8 cellular contexts compared by ENCODE assay signal in genomic region chr6:28212510-28213212, GRCh38. TPM values are rescaled to one million over a fixed set of nuclear protein-coding genes. Genes with fewer than 3 reads are reported as not detected.
A peak's percentile ranks its signal among the peaks of the same experiment; 100 is the strongest.
DNase-seq lines count a peak whose midpoint lies in the region; ATAC-seq, FAIRE-seq and TF ChIP-seq lines count a peak whose summit lies in the region.

No MANE protein-coding gene starts in this region.

- no TSS peak for BruUV-seq in HepG2 (replicated peaks; lab: Mats Ljungman, UMichigan)

- under 1% methylated on average over 21 of the region's 21 CpGs for WGBS in HepG2 (ENCODE audit: low lambda C conversion rate)

- intact Hi-C loops in HepG2 (cut with micrococcal nuclease; ENCODE audit: unreplicated experiment) = no loop called here

- POLR2A ChIA-PET in RWPE1 (lab: Yijun Ruan, JAX; ENCODE audit: low non-redundant PET) = no interaction called here
- POLR2A ChIA-PET in HepG2 (lab: Yijun Ruan, JAX) = interaction anchor here (1.6 to 2.3 kb wide), 2 partner anchors 51 to 71 kb away, joined by 4 to 7 read pairs; partner anchors contain the start of gene ZKSCAN8

- peak overlapping the region; percentile 91 for H2AFZ ChIP-seq in HepG2 (ENCODE audit: low read length)

- H3K4me2 ChIP-seq in HepG2 (ENCODE audit: low read depth, low read length) = peak overlapping the region; percentile 84

- H3K9me3 ChIP-seq in HepG2 (ENCODE audit: low read length) = no peaks in the 10 kb centered on the region

- CTCF ChIA-PET in RWPE1 (lab: Yijun Ruan, JAX) (no interaction called here), HepG2 (lab: Yijun Ruan, JAX; ENCODE audit: low intra/inter-chr PET ratio, low total read pairs) (no interaction called here)

- peaks cover 3 to 18% of the 10 kb centered on the region in 2 experiments for H3K27me3 ChIP-seq in HepG2 (ENCODE audit: control insufficient read depth in 1 of 2, insufficient read depth in 2 of 2, low read length in 2 of 2)

- H3K36me3 Mint-ChIP-seq in stimulated activated memory B cell treated with anti-CD40 and anti-IgM and Interleukin-4, amounts not matched to agents 10 μg/mL and 1 μg/mL and 100 μg/mL, for 72 hours = no peaks in the 10 kb centered on the region

- DNase-seq in DMS53 treated with DMSO at 0.1 percent for 48 hours (lab: John Stamatoyannopoulos, UW; ENCODE audit: unreplicated experiment) = peak; percentile 84
- DNase-seq in LNCaP clone FGC (ENCODE audit: low read depth) = peak; percentile 79
- peak; percentile 85 for DNase-seq in RWPE1 (ENCODE audit: low spot score)
- DNase-seq in T47D (ENCODE audit: low read depth in 1 of 2, low spot score in 1 of 2) = peak; percentile 21 to 81
- DNase-seq in HepG2 (ENCODE audit: low spot score) = peak; percentile 79

- H3K9ac ChIP-seq in HepG2 (ENCODE audit: insufficient read depth, low read depth, low read length) = peak overlapping the region; percentile 53; the same call in 1 of the 2 replicates

- in situ Hi-C loops in T47D (cut with HindIII; ENCODE audit: low pct_unique_long_range_greater_than_20kb, low sequenced_read_pairs) (no loop called here), HepG2 (cut with HindIII; ENCODE audit: extremely low pct_ligation_motif_present, low pct_unique_long_range_greater_than_20kb) (no loop called here)

- H3K79me2 ChIP-seq in HepG2 (ENCODE audit: insufficient read depth, low read length) = no peaks in the 10 kb centered on the region

- H3K36me3 ChIP-seq in HepG2 (replicated peaks in 1 of 2; ENCODE audit: control insufficient read depth in 1 of 2, insufficient read depth in 2 of 2, low read length in 2 of 2) = no peaks in the 10 kb centered on the region

- peaks cover 95% of the 10 kb centered on the region for H3K27me3 Mint-ChIP-seq in stimulated activated memory B cell treated with anti-CD40 and anti-IgM and Interleukin-4, amounts not matched to agents 10 μg/mL and 1 μg/mL and 100 μg/mL, for 72 hours

- TF ChIP-seq EP300 in HepG2 (IDR thresholded peaks at IDR 0.05; ENCODE audit: low read depth in 2 of 2, low read length in 2 of 2) = 0 out of 4 replicates have a peak, but pooled peaks of 1 of the 2 experiments have one; percentile 12
- no peak for TF ChIP-seq EP300 in HepG2 (CRISPR knock-in tag; IDR thresholded peaks at IDR 0.05; ENCODE audit: borderline replicate concordance)

- no peaks in the 10 kb centered on the region for H4K20me1 ChIP-seq in HepG2 (ENCODE audit: insufficient read depth, low read length)

- H3K4me1 ChIP-seq in HepG2 (ENCODE audit: insufficient read depth, low read length) = peaks cover 52% of the 10 kb centered on the region

- no peak for TF ChIP-seq POLR2A in HepG2 (IDR thresholded peaks at IDR 0.05; ENCODE audit: insufficient read depth in 1 of 2, low read depth in 2 of 2, low read length in 2 of 2)

- H3K27ac Mint-ChIP-seq in stimulated activated memory B cell treated with anti-CD40 and anti-IgM and Interleukin-4, amounts not matched to agents 10 μg/mL and 1 μg/mL and 100 μg/mL, for 72 hours = no peak overlapping the region

- TF ChIP-seq CTCF in LNCaP clone FGC (IDR thresholded peaks at IDR 0.05; ENCODE audit: control insufficient read depth, extremely low read depth, insufficient read depth) = peak; percentile 65
- TF ChIP-seq CTCF in RWPE1 (conservative IDR thresholded peaks at IDR 0.05; ENCODE audit: low read depth) = 0 out of 2 replicates have a peak, but pooled peaks have one; percentile 12
- TF ChIP-seq CTCF in HepG2 (CRISPR knock-in tag; IDR thresholded peaks at IDR 0.05) = peak; percentile 46

- TF ChIP-seq RAD21 in HepG2 (CRISPR knock-in tag; IDR thresholded peaks at IDR 0.05) = no peak

- peak overlapping the region; percentile 61 for H3K4me3 Mint-ChIP-seq in stimulated activated memory B cell treated with anti-CD40 and anti-IgM and Interleukin-4, amounts not matched to agents 10 μg/mL and 1 μg/mL and 100 μg/mL, for 72 hours

- H3K4me1 Mint-ChIP-seq in stimulated activated memory B cell treated with anti-CD40 and anti-IgM and Interleukin-4, amounts not matched to agents 10 μg/mL and 1 μg/mL and 100 μg/mL, for 72 hours = peaks cover 30% of the 10 kb centered on the region

- H3K4me3 ChIP-seq in LNCaP clone FGC (ENCODE audit: low read depth, low read length) = peak overlapping the region; percentile 64
- peak overlapping the region; percentile 48 to 75 (median 69) for H3K4me3 ChIP-seq in HepG2 (replicated peaks in 1 of 3; ENCODE audit: insufficient read depth in 1 of 3, low read depth in 2 of 3, low read length in 3 of 3)

- ATAC-seq in GM21447 (IDR thresholded peaks at IDR 0.05; ENCODE audit: unreplicated experiment) (peak; percentile 59), HepG2 (peak; percentile 63), GM18873 (IDR thresholded peaks at IDR 0.05; ENCODE audit: low FRiP score, unreplicated experiment) (no peak)
- ATAC-seq in stimulated activated memory B cell treated with anti-CD40 and anti-IgM and Interleukin-4, amounts not matched to agents 10 μg/mL and 1 μg/mL and 100 μg/mL, for 72 hours = peak; percentile 36

- no peak for FAIRE-seq in HepG2 (lab: Jason Lieb, UNC)

- no peaks in the 10 kb centered on the region for H3K9me3 Mint-ChIP-seq in stimulated activated memory B cell treated with anti-CD40 and anti-IgM and Interleukin-4, amounts not matched to agents 10 μg/mL and 1 μg/mL and 100 μg/mL, for 72 hours

- H3K27ac ChIP-seq in RWPE1 (peak overlapping the region; percentile 73), HepG2 (ENCODE audit: extremely low read length, insufficient read depth, low read length) (no peak overlapping the region)

RNA-seq across cellular contexts. Expression of gene ZSCAN9, which starts 12.4 kb away (rescaled TPM):
- 17.2 and 17.8 TPM in 2 replicates for total RNA-seq in HepG2 (2016; rRNA removed; fragmentation: Illumina TruSeq; extraction: Trizol)
- total RNA-seq in HepG2 (2016; cell fraction: cytosol; rRNA removed; fragmentation: Illumina TruSeq; extraction: Trizol; ENCODE audit: low read depth) = 7.2 and 8.1 TPM in 2 replicates
- 16.5 and 18.3 TPM in 2 replicates for total RNA-seq in HepG2 (2016; cell fraction: insoluble cytoplasmic fraction; rRNA removed; fragmentation: Illumina TruSeq; extraction: Trizol)
- 11.7 and 14.0 TPM in 2 replicates for total RNA-seq in HepG2 (2016; cell fraction: membrane; rRNA removed; fragmentation: Illumina TruSeq; extraction: Trizol)
- 17.5 and 19.6 TPM in 2 replicates for total RNA-seq in HepG2 (2016; cell fraction: nucleus; rRNA removed; fragmentation: Illumina TruSeq; extraction: Trizol)
- polyA plus RNA-seq in HepG2 (2011; rRNA removed) = 14.6 and 16.3 TPM in 2 replicates
- 7.0 and 11.8 TPM in 2 replicates for polyA plus RNA-seq in HepG2 (2011; cell fraction: cytosol; rRNA removed)
- 15.9 and 27.8 TPM in 2 replicates for polyA plus RNA-seq in HepG2 (2011; cell fraction: nucleus; rRNA removed)
- polyA plus RNA-seq in HepG2 (2012) = 9.5 and 12.1 TPM in 2 replicates
- 1.2 and 1.4 TPM in 2 replicates for polyA plus RNA-seq in HepG2 (2016; cell fraction: cytosol; fragmentation: Illumina TruSeq; extraction: Trizol; ENCODE audit: low read depth)
- 13.3 and 14.6 TPM in 2 replicates for polyA plus RNA-seq in HepG2 (2016; cell fraction: insoluble cytoplasmic fraction; fragmentation: Illumina TruSeq; extraction: Trizol; ENCODE audit: low read depth)
- polyA plus RNA-seq in HepG2 (2016; cell fraction: membrane; fragmentation: Illumina TruSeq; extraction: Trizol; ENCODE audit: low read depth) = 2.7 and 3.2 TPM in 2 replicates
- 23.9 and 28.2 TPM in 2 replicates for polyA plus RNA-seq in HepG2 (2016; cell fraction: nucleus; fragmentation: Illumina TruSeq; extraction: Trizol; ENCODE audit: insufficient read depth, low read depth)
- 12.1 and 12.9 TPM in 2 replicates for polyA minus RNA-seq in HepG2 (2011; rRNA and poly(A)+ RNA removed; ENCODE audit: low replicate concordance)
- polyA minus RNA-seq in HepG2 (2011; cell fraction: cytosol; rRNA and poly(A)+ RNA removed) = 6.7 and 7.1 TPM in 2 replicates
- polyA minus RNA-seq in HepG2 (2011; cell fraction: nucleus; rRNA and poly(A)+ RNA removed) = 40.9 and 49.9 TPM in 2 replicates

RNA-seq across cellular contexts. Expression of gene ZKSCAN4, which starts 39.4 kb away (rescaled TPM):
- 7.8 and 10.2 TPM in 2 replicates for total RNA-seq in HepG2 (2016; rRNA removed; fragmentation: Illumina TruSeq; extraction: Trizol)
- 1.4 and 1.6 TPM in 2 replicates for total RNA-seq in HepG2 (2016; cell fraction: cytosol; rRNA removed; fragmentation: Illumina TruSeq; extraction: Trizol; ENCODE audit: low read depth)
- total RNA-seq in HepG2 (2016; cell fraction: insoluble cytoplasmic fraction; rRNA removed; fragmentation: Illumina TruSeq; extraction: Trizol) = 7.5 and 9.4 TPM in 2 replicates
- total RNA-seq in HepG2 (2016; cell fraction: membrane; rRNA removed; fragmentation: Illumina TruSeq; extraction: Trizol) = 3.7 and 5.5 TPM in 2 replicates
- total RNA-seq in HepG2 (2016; cell fraction: nucleus; rRNA removed; fragmentation: Illumina TruSeq; extraction: Trizol) = 6.4 and 6.9 TPM in 2 replicates
- polyA plus RNA-seq in HepG2 (2011; rRNA removed) = 2.9 and 3.4 TPM in 2 replicates
- polyA plus RNA-seq in HepG2 (2011; cell fraction: cytosol; rRNA removed) = 2.1 and 2.6 TPM in 2 replicates
- 3.2 and 3.7 TPM in 2 replicates for polyA plus RNA-seq in HepG2 (2011; cell fraction: nucleus; rRNA removed)
- polyA plus RNA-seq in HepG2 (2012) = 4.0 and 4.1 TPM in 2 replicates
- 0.36 and 0.46 TPM in 2 replicates for polyA plus RNA-seq in HepG2 (2016; cell fraction: cytosol; fragmentation: Illumina TruSeq; extraction: Trizol; ENCODE audit: low read depth)
- polyA plus RNA-seq in HepG2 (2016; cell fraction: insoluble cytoplasmic fraction; fragmentation: Illumina TruSeq; extraction: Trizol; ENCODE audit: low read depth) = 5.8 and 6.2 TPM in 2 replicates
- 1.1 TPM in 2 replicates for polyA plus RNA-seq in HepG2 (2016; cell fraction: membrane; fragmentation: Illumina TruSeq; extraction: Trizol; ENCODE audit: low read depth)
- polyA plus RNA-seq in HepG2 (2016; cell fraction: nucleus; fragmentation: Illumina TruSeq; extraction: Trizol; ENCODE audit: insufficient read depth, low read depth) = 10.0 and 10.9 TPM in 2 replicates
- 2.8 and 4.2 TPM in 2 replicates for polyA minus RNA-seq in HepG2 (2011; rRNA and poly(A)+ RNA removed; ENCODE audit: low replicate concordance)
- 2.3 and 3.3 TPM in 2 replicates for polyA minus RNA-seq in HepG2 (2011; cell fraction: cytosol; rRNA and poly(A)+ RNA removed)
- 4.1 and 6.6 TPM in 2 replicates for polyA minus RNA-seq in HepG2 (2011; cell fraction: nucleus; rRNA and poly(A)+ RNA removed)

RNA-seq across cellular contexts. Expression of gene NKAPL, which starts 46.4 kb away (rescaled TPM):
- not detected in 2 replicates for total RNA-seq in HepG2 (2016; rRNA removed; fragmentation: Illumina TruSeq; extraction: Trizol)
- total RNA-seq in HepG2 (2016; cell fraction: cytosol; rRNA removed; fragmentation: Illumina TruSeq; extraction: Trizol; ENCODE audit: low read depth) = not detected in 2 replicates
- total RNA-seq in HepG2 (2016; cell fraction: insoluble cytoplasmic fraction; rRNA removed; fragmentation: Illumina TruSeq; extraction: Trizol) = not detected in 2 replicates
- total RNA-seq in HepG2 (2016; cell fraction: membrane; rRNA removed; fragmentation: Illumina TruSeq; extraction: Trizol) = not detected in 2 replicates
- 0.31 TPM in 1 of 2 replicates, not detected in the other for total RNA-seq in HepG2 (2016; cell fraction: nucleus; rRNA removed; fragmentation: Illumina TruSeq; extraction: Trizol)
- not detected in 2 replicates for polyA plus RNA-seq in HepG2 (2011; rRNA removed)
- polyA plus RNA-seq in HepG2 (2011; cell fraction: cytosol; rRNA removed) = not detected in 2 replicates
- polyA plus RNA-seq in HepG2 (2011; cell fraction: nucleus; rRNA removed) = not detected in 2 replicates
- polyA plus RNA-seq in HepG2 (2012) = not detected in 2 replicates
- polyA plus RNA-seq in HepG2 (2016; cell fraction: cytosol; fragmentation: Illumina TruSeq; extraction: Trizol; ENCODE audit: low read depth) = not detected in 2 replicates
- polyA plus RNA-seq in HepG2 (2016; cell fraction: insoluble cytoplasmic fraction; fragmentation: Illumina TruSeq; extraction: Trizol; ENCODE audit: low read depth) = not detected in 2 replicates
- polyA plus RNA-seq in HepG2 (2016; cell fraction: membrane; fragmentation: Illumina TruSeq; extraction: Trizol; ENCODE audit: low read depth) = not detected in 2 replicates
- polyA plus RNA-seq in HepG2 (2016; cell fraction: nucleus; fragmentation: Illumina TruSeq; extraction: Trizol; ENCODE audit: insufficient read depth, low read depth) = not detected in 2 replicates
- not detected in 2 replicates for polyA minus RNA-seq in HepG2 (2011; rRNA and poly(A)+ RNA removed; ENCODE audit: low replicate concordance)
- not detected in 2 replicates for polyA minus RNA-seq in HepG2 (2011; cell fraction: cytosol; rRNA and poly(A)+ RNA removed)
- polyA minus RNA-seq in HepG2 (2011; cell fraction: nucleus; rRNA and poly(A)+ RNA removed) = not detected in 2 replicates

RNA-seq across cellular contexts. Expression of gene ZSCAN26, which starts 54.3 kb away (rescaled TPM):
- 15.6 and 18.5 TPM in 2 replicates for total RNA-seq in HepG2 (2016; rRNA removed; fragmentation: Illumina TruSeq; extraction: Trizol)
- total RNA-seq in HepG2 (2016; cell fraction: cytosol; rRNA removed; fragmentation: Illumina TruSeq; extraction: Trizol; ENCODE audit: low read depth) = 7.2 and 8.7 TPM in 2 replicates
- total RNA-seq in HepG2 (2016; cell fraction: insoluble cytoplasmic fraction; rRNA removed; fragmentation: Illumina TruSeq; extraction: Trizol) = 15.7 and 18.1 TPM in 2 replicates
- 10.3 and 13.0 TPM in 2 replicates for total RNA-seq in HepG2 (2016; cell fraction: membrane; rRNA removed; fragmentation: Illumina TruSeq; extraction: Trizol)
- total RNA-seq in HepG2 (2016; cell fraction: nucleus; rRNA removed; fragmentation: Illumina TruSeq; extraction: Trizol) = 15.2 and 17.4 TPM in 2 replicates
- polyA plus RNA-seq in HepG2 (2011; rRNA removed) = 12.0 and 13.4 TPM in 2 replicates
- polyA plus RNA-seq in HepG2 (2011; cell fraction: cytosol; rRNA removed) = 4.9 and 6.6 TPM in 2 replicates
- polyA plus RNA-seq in HepG2 (2011; cell fraction: nucleus; rRNA removed) = 22.8 and 33.1 TPM in 2 replicates
- polyA plus RNA-seq in HepG2 (2012) = 10.5 and 11.0 TPM in 2 replicates
- polyA plus RNA-seq in HepG2 (2016; cell fraction: cytosol; fragmentation: Illumina TruSeq; extraction: Trizol; ENCODE audit: low read depth) = 1.5 and 1.9 TPM in 2 replicates
- 12.7 and 14.4 TPM in 2 replicates for polyA plus RNA-seq in HepG2 (2016; cell fraction: insoluble cytoplasmic fraction; fragmentation: Illumina TruSeq; extraction: Trizol; ENCODE audit: low read depth)
- 3.2 and 3.7 TPM in 2 replicates for polyA plus RNA-seq in HepG2 (2016; cell fraction: membrane; fragmentation: Illumina TruSeq; extraction: Trizol; ENCODE audit: low read depth)
- polyA plus RNA-seq in HepG2 (2016; cell fraction: nucleus; fragmentation: Illumina TruSeq; extraction: Trizol; ENCODE audit: insufficient read depth, low read depth) = 22.0 and 24.8 TPM in 2 replicates
- polyA minus RNA-seq in HepG2 (2011; rRNA and poly(A)+ RNA removed; ENCODE audit: low replicate concordance) = 6.9 and 9.7 TPM in 2 replicates
- polyA minus RNA-seq in HepG2 (2011; cell fraction: cytosol; rRNA and poly(A)+ RNA removed) = 4.6 TPM in 2 replicates
- 28.1 and 38.9 TPM in 2 replicates for polyA minus RNA-seq in HepG2 (2011; cell fraction: nucleus; rRNA and poly(A)+ RNA removed)

Comparison
In these comparisons a context has a peak if more than half of its experiments do, and no peak if none do; other contexts are left out.
1. CTCF ChIP-seq: peak in every context shown above with its lines; median percentile 65 in LNCaP clone FGC; 46 in HepG2; 12 in RWPE1.